Comparison of ENCODE assay signal across 9 cellular contexts in genomic region chr6:8065519-8065911, GRCh38. TPM values are rescaled to one million over a fixed set of nuclear protein-coding genes. Genes with fewer than 3 reads are reported as not detected.
DNase-seq lines count a peak whose midpoint lies in the region; ATAC-seq and TF ChIP-seq lines count a peak whose summit lies in the region.
"Had no signal": no experiment of that assay in that cellular context is flagged by ENCODE, and none has a peak within 500 bp of the region (broad histone marks: within the 10 kb centered on the region; RNA-seq: fewer than 3 reads in every experiment).

No MANE protein-coding gene starts in this region.

- H2BK5ac ChIP-seq in H9 (ENCODE audit: insufficient read length, low read length) = no peak overlapping the region

- no peak overlapping the region for H3K4ac ChIP-seq in H9 (ENCODE audit: low read depth, low read length)

- no peak overlapping the region for H3K4me3 ChIP-seq in brain microvascular endothelial cell (ENCODE audit: low read depth, low read length)
- H3K4me3 ChIP-seq: lung had no signal

- no peak overlapping the region for H3K4me3 Mint-ChIP-seq in H9
- H3K4me3 Mint-ChIP-seq in T-cell = peak overlapping the region in 1 of 3 donors; percentile 86
- H3K4me3 Mint-ChIP-seq in naive B cell = peak overlapping the region in 4 of 8 donors; percentile 33 to 94 (median 94)

- no CpG with 5 or more reads among the region's 4 CpGs for WGBS in H9 (ENCODE audit: extremely low coverage, insufficient read length, low lambda C conversion rate)

- H3K23ac ChIP-seq in H9 (ENCODE audit: insufficient read length, low read depth, low read length) = no peak overlapping the region

- no peaks in the 10 kb centered on the region for H3K79me1 ChIP-seq in H9 (ENCODE audit: insufficient read depth, low read depth, low read length, poor library complexity, severe bottlenecking)

- H4K20me1 ChIP-seq in H9 (ENCODE audit: control insufficient read depth, insufficient read depth, insufficient read length) = no peaks in the 10 kb centered on the region

- H3K9me3 ChIP-seq in H9 (ENCODE audit: control insufficient read depth, low read depth, low read length) = no peaks in the 10 kb centered on the region

- intact Hi-C loops in sciatic nerve (cut with DNase I) = no loop called here

- DNase-seq in H9 = no peak
- no peak for DNase-seq in T-cell
- DNase-seq in naive B cell = no peak
- no peak for DNase-seq in brain microvascular endothelial cell
- DNase-seq in sciatic nerve (ENCODE audit: low spot score) = no peak
- no peak for DNase-seq in NCI-H1436 (lab: John Stamatoyannopoulos, UW)
- no peak for DNase-seq in islet precursor cell

- no peaks in the 10 kb centered on the region for H3K23me2 ChIP-seq in H9 (ENCODE audit: insufficient read length, low read depth, low read length, poor library complexity, severe bottlenecking)

- no peak overlapping the region for H3K14ac ChIP-seq in H9 (ENCODE audit: insufficient read depth, low read length)

- H3K27ac Mint-ChIP-seq in H9 = 0 out of 7 replicates have a peak overlapping the region, but pooled peaks of 1 of the 3 experiments have one; percentile 13
- peak overlapping the region; percentile 92 to 94 for H3K27ac Mint-ChIP-seq in T-cell
- H3K27ac Mint-ChIP-seq in naive B cell = peak overlapping the region in 4 of 6 donors; percentile 61 to 97 (median 96)

- no peak overlapping the region for H3T11ph ChIP-seq in H9 (ENCODE audit: low read length)

- H4K8ac ChIP-seq in H9 (replicated peaks; ENCODE audit: insufficient read length, low read depth, low read length) = peak overlapping the region; percentile 75

- no peaks in the 10 kb centered on the region for H3K79me2 ChIP-seq in H9 (ENCODE audit: insufficient read depth, low read length)

- H3K27me3 Mint-ChIP-seq in H9 (ENCODE audit: low read depth) (peaks cover under 1% of the 10 kb centered on the region; the same call in 1 of the 2 replicates), T-cell (no peaks in the 10 kb centered on the region), naive B cell (no peaks in the 10 kb centered on the region)

- H3K4me1 Mint-ChIP-seq in H9 = peaks cover 18 to 19% of the 10 kb centered on the region in 2 experiments
- peaks cover 25 to 28% (median 26%) of the 10 kb centered on the region in 3 donors for H3K4me1 Mint-ChIP-seq in T-cell
- H3K4me1 Mint-ChIP-seq in naive B cell = peaks cover 0 to 18% (median 0%) of the 10 kb centered on the region in 3 donors

- no peak overlapping the region for H3K56ac ChIP-seq in H9 (ENCODE audit: insufficient read length, low read depth, low read length)

- CTCF ChIA-PET in T-cell (lab: Charles Lee) = interaction anchor here (0.6 to 4.0 kb wide), 3 partner anchors 37 to 152 kb away, joined by 3 to 33 read pairs (median 3); partner anchors contain the start of gene EEF1E1 (in 1 of the 2)

- H4K91ac ChIP-seq in H9 (ENCODE audit: insufficient read length, low read depth, low read length) = no peak overlapping the region

- no peaks in the 10 kb centered on the region for H3K36me3 ChIP-seq in brain microvascular endothelial cell (replicated peaks)

- no peaks in the 10 kb centered on the region for H3K4me1 ChIP-seq in H9 (ENCODE audit: insufficient read depth, low read length)

- no peak overlapping the region for H3K9ac ChIP-seq in H9 (ENCODE audit: extremely low read depth, insufficient read length, low read length)

- no peak overlapping the region for H2AFZ ChIP-seq in H9 (ENCODE audit: low read length)

- H2BK12ac ChIP-seq in H9 (ENCODE audit: insufficient read length, low read depth, low read length) = no peak overlapping the region

- H3K4me2 ChIP-seq in H9 (ENCODE audit: insufficient read depth, insufficient read length, low read length) = no peak overlapping the region

- peak; percentile 28 for TF ChIP-seq POLR2A in GM18505 (IDR thresholded peaks at IDR 0.05; ENCODE audit: borderline replicate concordance, extremely low read depth, insufficient read depth, insufficient read length)

- no peak overlapping the region for H2BK120ac ChIP-seq in H9 (ENCODE audit: low read depth, low read length, poor library complexity, severe bottlenecking)

- H2BK15ac ChIP-seq in H9 (ENCODE audit: low read depth, low read length) = no peak overlapping the region

- H3K18ac ChIP-seq in H9 (ENCODE audit: insufficient read length, low read depth, low read length) = no peak overlapping the region

- H2BK20ac ChIP-seq in H9 (ENCODE audit: low read depth, low read length, poor library complexity, severe bottlenecking) = no peak overlapping the region

- H3K36me3 Mint-ChIP-seq in H9 (ENCODE audit: insufficient read depth in 1 of 3, low read depth in 3 of 3) (peaks cover 0 to 13% (median 9%) of the 10 kb centered on the region in 3 experiments; a peak in 4 of 7 replicates), T-cell (peaks cover under 1% of the 10 kb centered on the region), naive B cell (no peaks in the 10 kb centered on the region)

- H3K27me3 ChIP-seq in H9 (ENCODE audit: insufficient read depth, low read length) (no peaks in the 10 kb centered on the region), brain microvascular endothelial cell (replicated peaks) (no peaks in the 10 kb centered on the region)

- no peak overlapping the region for H2AK5ac ChIP-seq in H9 (ENCODE audit: insufficient read length, low read length)

- H4K5ac ChIP-seq in H9 (ENCODE audit: insufficient read length, low read depth, low read length) = no peak overlapping the region

- in situ Hi-C loops in brain microvascular endothelial cell (cut with HindIII; ENCODE audit: low pct_ligation_motif_present, low sequenced_read_pairs) = no loop called here

- POLR2A ChIA-PET in T-cell (lab: Charles Lee) = interaction anchor here (0.6 to 2.4 kb wide), 2 partner anchors 18 to 37 kb away, joined by 3 to 21 read pairs; partner anchors contain the start of gene EEF1E1 (in 1 of the 2)

- no peak overlapping the region for H3K27ac ChIP-seq in H9 (ENCODE audit: insufficient read length, low read depth, low read length)
- no peak overlapping the region for H3K27ac ChIP-seq in brain microvascular endothelial cell

- no peak for TF ChIP-seq CTCF in H9 (conservative IDR thresholded peaks at IDR 0.05)
- no peak for TF ChIP-seq CTCF in brain microvascular endothelial cell (IDR thresholded peaks at IDR 0.05; ENCODE audit: low read depth, low read length, missing control alignments)

- peak; percentile 41 for ATAC-seq in GM18505 (IDR thresholded peaks at IDR 0.05; ENCODE audit: unreplicated experiment)
- ATAC-seq in T-cell (replicated peaks in 1 of 4) = no peak
- no peak for ATAC-seq in naive B cell (ENCODE audit: low read depth in 2 of 2)
- ATAC-seq in sciatic nerve = no peak

- no peaks in the 10 kb centered on the region for H3K9me3 Mint-ChIP-seq in H9
- H3K9me3 Mint-ChIP-seq in T-cell = no peaks in the 10 kb centered on the region
- no peaks in the 10 kb centered on the region for H3K9me3 Mint-ChIP-seq in naive B cell

RNA-seq across cellular contexts. Expression of gene BLOC1S5, which starts 1.3 kb away (rescaled TPM):
- total RNA-seq in H9 (2021) = 12.2 and 15.6 TPM in 2 replicates
- 10 to 100 TPM; 12.3 to 26.9 (median 18.1) TPM for total RNA-seq in T-cell
- 10 to 100 TPM; 20.1 to 52.2 (median 32.1) TPM for polyA plus RNA-seq in naive B cell (ENCODE audit: low read depth in 6 of 6)
- 17.8 TPM for total RNA-seq in sciatic nerve

RNA-seq across cellular contexts. Expression of gene EEF1E1, which starts 36.8 kb away (rescaled TPM):
- 71.8 and 76.0 TPM in 2 replicates for total RNA-seq in H9 (2021)
- total RNA-seq in T-cell = 10 to 100 TPM; 11.7 to 21.9 (median 19.7) TPM
- 10 to 100 TPM; 59.3 to 98.1 (median 61.6) TPM for polyA plus RNA-seq in naive B cell (ENCODE audit: low read depth in 6 of 6)
- total RNA-seq in sciatic nerve = 13.2 TPM
